16 cellular contexts compared by ENCODE assay signal in genomic region chr12:56679834-56680575, GRCh38. TPM values are rescaled to one million over a fixed set of nuclear protein-coding genes. Genes with fewer than 3 reads are reported as not detected.
DNase-seq lines count a peak whose midpoint lies in the region; ATAC-seq, FAIRE-seq and TF ChIP-seq lines count a peak whose summit lies in the region.
"Had no signal": no experiment of that assay in that cellular context is flagged by ENCODE, and none has a peak within 500 bp of the region (broad histone marks: within the 10 kb centered on the region; RNA-seq: fewer than 3 reads in every experiment).

No MANE protein-coding gene starts in this region.

- DNase-seq in stimulated activated naive CD4-positive, alpha-beta T cell treated with Interleukin-2 at 50 U/mL for 16 hours (lab: John Stamatoyannopoulos, UW) = peak; percentile 18
- no peak for DNase-seq in stimulated activated naive CD4-positive, alpha-beta T cell (lab: John Stamatoyannopoulos, UW)
- DNase-seq in WTC11 (ENCODE audit: low spot score) (peak; percentile 5), kidney (peak; percentile 19), type B pancreatic cell (ENCODE audit: extremely low spot score, unreplicated experiment) (no peak), substantia nigra (lab: John Stamatoyannopoulos, UW) (no peak), osteoblast (ENCODE audit: insufficient read length, low spot score, missing footprints) (no peak), BE2C (no peak)
- DNase-seq: foreskin melanocyte, mammary epithelial cell, MG63, NCI-H1930, NCI-H526 treated with DMSO at 0.1 percent for 48 hours, occipital lobe had no signal

- H4K20me1 ChIP-seq in osteoblast (ENCODE audit: insufficient read depth, low read length) = peaks cover 48% of the 10 kb centered on the region

- H3K4me3 Mint-ChIP-seq in WTC11 (no peak overlapping the region), type B pancreatic cell (no peak overlapping the region)

- no peak for FAIRE-seq in kidney (lab: Jason Lieb, UNC)

- no peak overlapping the region for H3K4me2 ChIP-seq in osteoblast (ENCODE audit: insufficient read depth, low read length)
- H3K4me2 ChIP-seq: BLaER1, smooth muscle cell had no signal

- no peak for TF ChIP-seq CTCF in WTC11 (IDR thresholded peaks at IDR 0.05)
- no peak for TF ChIP-seq CTCF in kidney (IDR thresholded peaks at IDR 0.05; ENCODE audit: borderline replicate concordance, extremely low read depth, insufficient read depth)
- TF ChIP-seq CTCF in type B pancreatic cell (conservative IDR thresholded peaks at IDR 0.05) = no peak
- no peak for TF ChIP-seq CTCF in osteoblast (IDR thresholded peaks at IDR 0.05; ENCODE audit: extremely low read depth, low read depth, low read length)
- TF ChIP-seq CTCF in BE2C (IDR thresholded peaks at IDR 0.05; ENCODE audit: low read depth, low read length) = no peak

- H3K9me3 ChIP-seq in kidney (ENCODE audit: control insufficient read depth in 1 of 2, low read length in 2 of 2) (no peaks in the 10 kb centered on the region), osteoblast (ENCODE audit: low read depth, low read length) (no peaks in the 10 kb centered on the region), BE2C (no peaks in the 10 kb centered on the region)
- H3K9me3 ChIP-seq: BLaER1, MG63 had no signal

- peaks cover 99% of the 10 kb centered on the region for H3K79me2 ChIP-seq in osteoblast (ENCODE audit: insufficient read depth, low read length)

- H3K9me3 Mint-ChIP-seq in WTC11 = no peaks in the 10 kb centered on the region
- H3K9me3 Mint-ChIP-seq in type B pancreatic cell = peaks cover 3% of the 10 kb centered on the region

- no peaks in the 10 kb centered on the region for H3K27me3 Mint-ChIP-seq in WTC11 (ENCODE audit: low read depth)
- H3K27me3 Mint-ChIP-seq in type B pancreatic cell = no peaks in the 10 kb centered on the region

- ATAC-seq in WTC11 = no peak

- intact Hi-C loops in kidney (cut with DNase I) = no loop called here

- H3K27me3 ChIP-seq in osteoblast (ENCODE audit: insufficient read depth, low read length) = no peaks in the 10 kb centered on the region
- H3K27me3 ChIP-seq in BE2C = no peaks in the 10 kb centered on the region
- H3K27me3 ChIP-seq: BLaER1, MG63 had no signal

- H3K4me3 ChIP-seq in kidney (ENCODE audit: low read length in 2 of 2) (no peak overlapping the region), osteoblast (ENCODE audit: insufficient read depth, low read length) (no peak overlapping the region), BE2C (ENCODE audit: low read depth, low read length) (no peak overlapping the region)
- H3K4me3 ChIP-seq: BLaER1, MG63, smooth muscle cell had no signal

- H3K9ac ChIP-seq in kidney (ENCODE audit: low read length in 2 of 2) = no peak overlapping the region
- H3K9ac ChIP-seq: BLaER1 had no signal

- CTCF ChIA-PET in WTC11 (lab: Charles Lee) = interaction anchor here (0.6 kb wide), 1 partner anchor 13 kb away, joined by 3 read pairs; no protein-coding TSS in a partner anchor

- POLR2A ChIA-PET in WTC11 (lab: Charles Lee) = interaction anchor here (0.6 to 0.7 kb wide), 2 partner anchors 10 to 364 kb away, joined by 4 to 5 read pairs; partner anchors contain the start of gene CNPY2

- H3K27ac ChIP-seq in kidney (ENCODE audit: low read depth in 2 of 2, low read length in 2 of 2) = no peak overlapping the region
- H3K27ac ChIP-seq in substantia nigra (ENCODE audit: low read depth, low read length, poor library complexity, severe bottlenecking) = no peak overlapping the region
- H3K27ac ChIP-seq in osteoblast (ENCODE audit: low read depth, low read length) = no peak overlapping the region
- H3K27ac ChIP-seq: BLaER1 had no signal

- no peak overlapping the region for H2AFZ ChIP-seq in osteoblast (ENCODE audit: low read length)

- H3K36me3 ChIP-seq in kidney (ENCODE audit: control insufficient read depth in 1 of 2, insufficient read depth in 2 of 2, low read length in 2 of 2) (no peaks in the 10 kb centered on the region), osteoblast (ENCODE audit: insufficient read depth, low read length) (peaks cover 3% of the 10 kb centered on the region), BE2C (peaks cover 63% of the 10 kb centered on the region)

- H3K36me3 Mint-ChIP-seq in WTC11 (peaks cover 39% of the 10 kb centered on the region), type B pancreatic cell (peaks cover 20% of the 10 kb centered on the region)

- H3K27ac Mint-ChIP-seq in WTC11 (peak overlapping the region; percentile 58), type B pancreatic cell (peak overlapping the region; percentile 26)

- peaks cover 44% of the 10 kb centered on the region for H3K4me1 Mint-ChIP-seq in WTC11
- peaks cover 16% of the 10 kb centered on the region for H3K4me1 Mint-ChIP-seq in type B pancreatic cell (ENCODE audit: unreplicated experiment)

- peaks cover 9 to 10% of the 10 kb centered on the region in 2 donors for H3K4me1 ChIP-seq in kidney (ENCODE audit: control insufficient read depth in 1 of 2, insufficient read depth in 1 of 2, low read depth in 1 of 2, low read length in 2 of 2)
- peaks cover 9% of the 10 kb centered on the region for H3K4me1 ChIP-seq in osteoblast (ENCODE audit: insufficient read depth, low read length)
- H3K4me1 ChIP-seq in BE2C = no peaks in the 10 kb centered on the region; the same call in 1 of the 2 replicates

TF ChIP-seq in WTC11, 78 proteins besides CTCF, POLR2A, EP300 and RAD21 (continues in another document):
- TF ChIP-seq AFF4 (CRISPR knock-in tag; IDR thresholded peaks at IDR 0.05; ENCODE audit: borderline replicate concordance) (no peak), RELA (CRISPR knock-in tag; IDR thresholded peaks at IDR 0.05; ENCODE audit: borderline replicate concordance) (no peak), ZNF423 (CRISPR knock-in tag; IDR thresholded peaks at IDR 0.05) (no peak), NFYB (CRISPR knock-in tag; conservative IDR thresholded peaks at IDR 0.05; ENCODE audit: low read depth) (no peak), FOXP4 (CRISPR knock-in tag; IDR thresholded peaks at IDR 0.05) (no peak)

RNA-seq across cellular contexts. Expression of gene PTGES3, which starts 8.1 kb away (rescaled TPM):
- total RNA-seq in WTC11 (2021) (394 to 436 TPM (median 420 TPM) in 3 replicates), kidney (186 TPM), type B pancreatic cell (ENCODE audit: low replicate concordance) (219 and 222 TPM in 2 replicates), osteoblast (63.0 and 71.3 TPM in 2 replicates)
- 207 TPM for polyA plus RNA-seq in kidney (ENCODE audit: insufficient read depth, low read depth, low replicate concordance)
- 219 TPM for polyA plus RNA-seq in BE2C (2012; ENCODE audit: insufficient read depth, insufficient read length, low read depth)

RNA-seq across cellular contexts. Expression of gene ATP5F1B, which starts 34.2 kb away (rescaled TPM):
- total RNA-seq in WTC11 (2021) = 971 to 1,064 TPM (median 1,005 TPM) in 3 replicates
- 568 TPM for total RNA-seq in kidney
- polyA plus RNA-seq in kidney (ENCODE audit: insufficient read depth, low read depth, low replicate concordance) = 1,584 TPM
- 692 and 828 TPM in 2 replicates for total RNA-seq in type B pancreatic cell (ENCODE audit: low replicate concordance)
- 308 TPM in 2 replicates for total RNA-seq in osteoblast
- 2,479 TPM for polyA plus RNA-seq in BE2C (2012; ENCODE audit: insufficient read depth, insufficient read length, low read depth)

RNA-seq across cellular contexts. Expression of gene NACA, which starts 45.1 kb away (rescaled TPM):
- total RNA-seq in WTC11 (2021) (987 to 1,052 TPM (median 1,025 TPM) in 3 replicates), kidney (660 TPM), type B pancreatic cell (ENCODE audit: low replicate concordance) (988 and 997 TPM in 2 replicates), osteoblast (808 and 845 TPM in 2 replicates)
- 1,180 TPM for polyA plus RNA-seq in kidney (ENCODE audit: insufficient read depth, low read depth, low replicate concordance)
- 1,068 TPM for polyA plus RNA-seq in BE2C (2012; ENCODE audit: insufficient read depth, insufficient read length, low read depth)

RNA-seq across cellular contexts. Expression of gene BAZ2A, which starts 49.9 kb away (rescaled TPM):
- total RNA-seq in WTC11 (2021) = 103 to 114 TPM (median 108 TPM) in 3 replicates
- total RNA-seq in kidney = 98.6 TPM
- polyA plus RNA-seq in kidney (ENCODE audit: insufficient read depth, low read depth, low replicate concordance) = 10.5 TPM
- total RNA-seq in type B pancreatic cell (ENCODE audit: low replicate concordance) = 108 and 112 TPM in 2 replicates
- 49.6 and 51.3 TPM in 2 replicates for total RNA-seq in osteoblast
- 126 TPM for polyA plus RNA-seq in BE2C (2012; ENCODE audit: insufficient read depth, insufficient read length, low read depth)

Comparison
In these comparisons a context has a peak if more than half of its experiments do, and no peak if none do; other contexts are left out.
1. DNase-seq: peak in stimulated activated naive CD4-positive, alpha-beta T cell treated with Interleukin-2 at 50 U/mL for 16 hours (single experiment), WTC11 (single experiment) and kidney (single experiment); none in stimulated activated naive CD4-positive, alpha-beta T cell (0 of 6), type B pancreatic cell (single experiment), substantia nigra (0 of 49), osteoblast (single experiment) and BE2C (single experiment).